In the genomic region with DNA sequence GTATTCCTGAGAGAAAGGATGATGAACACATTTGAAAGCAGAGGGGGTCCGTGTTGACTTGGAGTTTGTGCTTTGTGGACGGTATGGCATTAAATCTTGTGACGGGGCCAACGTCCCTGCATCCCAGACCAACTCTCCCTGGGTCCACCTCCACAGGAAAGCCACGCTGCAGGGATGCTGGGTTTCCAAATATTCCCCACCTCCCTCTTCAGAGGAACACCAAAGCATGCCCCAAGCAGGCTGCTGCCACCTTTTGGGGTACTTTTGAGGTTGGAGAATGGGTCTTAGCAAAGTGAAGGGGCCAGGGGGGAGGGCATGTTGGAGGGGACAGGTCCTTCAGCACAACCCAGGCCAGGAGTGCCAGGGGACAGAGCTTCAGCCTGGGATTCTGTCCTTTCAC, we compare ENCODE assay signal across 21 cellular contexts.
"Had no signal": no experiment of that assay in that cellular context is flagged by ENCODE, and none has a peak within 500 bp of the region (broad histone marks: within the 10 kb centered on the region; RNA-seq: fewer than 3 reads in every experiment).

No MANE protein-coding gene starts in this region.

- H3K9me3 ChIP-seq: adrenal gland, SJCRH30, SK-N-SH had no signal

- H3K4me1 ChIP-seq: adrenal gland, Peyer's patch, SJCRH30 had no signal

- H3K4me3 ChIP-seq: adrenal gland, Peyer's patch, SJCRH30 had no signal

- H3K36me3 ChIP-seq: adrenal gland, Peyer's patch, SJCRH30 had no signal

- H3K27ac ChIP-seq: adrenal gland, Peyer's patch, RWPE1, SJCRH30 had no signal

- H3K27me3 ChIP-seq: adrenal gland, Peyer's patch, SJCRH30 had no signal

- ATAC-seq: activated CD8-positive, alpha-beta T cell treated with anti-CD3 and anti-CD28 coated beads, Interleukin-2, amount 10 ng/mL, durations not matched to agents 7 days and 5 days; WTC11 had no signal

- DNase-seq: activated CD4-positive, alpha-beta T cell treated with anti-CD3 and anti-CD28 coated beads for 48 hours; activated CD4-positive, alpha-beta T cell treated with anti-CD3 and anti-CD28 coated beads, Interleukin-2, amount 50 U/mL, for 4 hours; activated CD4-positive, CD25-positive, alpha-beta regulatory T cell treated with anti-CD3 and anti-CD28 coated beads, Interleukin-2, amount 50 U/mL, for 72 hours; activated CD8-positive, alpha-beta T cell treated with anti-CD3 and anti-CD28 coated beads, Interleukin-2, amount 10 ng/mL, durations not matched to agents 7 days and 5 days; activated naive CD4-positive, alpha-beta T cell treated with anti-CD3 and anti-CD28 coated beads, Interleukin-2, amount 50 U/mL, for 16 hours; activated naive CD8-positive, alpha-beta T cell treated with anti-CD3 and anti-CD28 coated beads, Interleukin-2, amount 10 ng/mL, durations not matched to agents 7 days and 5 days; anterior cingulate cortex; KG1; NCI-H1048; NCI-H1930; NCI-H226; NCI-H526 treated with DMSO at 0.1 percent for 48 hours; NK-92 treated with Interleukin-12 subunit alpha and Interleukin-12 subunit beta, amount 100 ng/mL, for 24 hours; Right ventricle myocardium superior; SJCRH30; SK-N-SH; SW 1271 had no signal
